Comparison of ENCODE assay signal across 20 cellular contexts in genomic region chr1:108758782-108759181, GRCh38. TPM values are rescaled to one million over a fixed set of nuclear protein-coding genes. Genes with fewer than 3 reads are reported as not detected.
DNase-seq lines count a peak whose midpoint lies in the region; FAIRE-seq and TF ChIP-seq lines count a peak whose summit lies in the region.
"Had no signal": no experiment of that assay in that cellular context is flagged by ENCODE, and none has a peak within 500 bp of the region (broad histone marks: within the 10 kb centered on the region; RNA-seq: fewer than 3 reads in every experiment).

No MANE protein-coding gene starts in this region.

- FAIRE-seq in TTC549 (lab: Jason Lieb, UNC), result peak; percentile 7
- FAIRE-seq: GM12891 had no signal

- H3K4me3 ChIP-seq in esophagus muscularis mucosa, result no peak overlapping the region
- H3K4me3 ChIP-seq: MG63, PC-9, SK-N-MC had no signal

- TF ChIP-seq EP300 in esophagus muscularis mucosa (IDR thresholded peaks at IDR 0.05), result no peak

- DNase-seq in NCI-H1694 (lab: John Stamatoyannopoulos, UW) (peak; percentile 19), foreskin melanocyte (peak; percentile 21), superior temporal gyrus (ENCODE audit: extremely low spot score) (peak; percentile 72), esophagus muscularis mucosa (ENCODE audit: extremely low spot score) (no peak), amygdala (lab: John Stamatoyannopoulos, UW) (no peak), cortex of kidney (lab: John Stamatoyannopoulos, UW) (no peak)
- DNase-seq: CD4-positive, CD25-positive, alpha-beta regulatory T cell; GOT3; Karpas-422; MG63; NCI-H1092; NCI-H146; NCI-H2107; NCI-H748 treated with DMSO at 0.1 percent for 48 hours; PC-9; T-helper 1 cell had no signal

- H3K27ac ChIP-seq in esophagus muscularis mucosa (replicated peaks in 1 of 4), result no peak overlapping the region
- H3K27ac ChIP-seq: PC-9, SK-N-MC had no signal

- peaks cover 25 to 86% (median 58%) of the 10 kb centered on the region in 4 donors for H3K36me3 ChIP-seq in esophagus muscularis mucosa

- H3K9me3 ChIP-seq in esophagus muscularis mucosa, result no peaks in the 10 kb centered on the region
- H3K9me3 ChIP-seq: MG63 had no signal

- no peaks in the 10 kb centered on the region for H3K27me3 ChIP-seq in esophagus muscularis mucosa
- H3K27me3 ChIP-seq: MG63 had no signal

- H3K4me1 ChIP-seq in esophagus muscularis mucosa, result peaks cover 0 to 6% (median 0%) of the 10 kb centered on the region in 4 donors

- TF ChIP-seq POLR2A in esophagus muscularis mucosa (IDR thresholded peaks at IDR 0.05; ENCODE audit: low read depth), result no peak

- intact Hi-C loops in esophagus muscularis mucosa (cut with DNase I), result no loop called here

- no peak for TF ChIP-seq CTCF in esophagus muscularis mucosa (IDR thresholded peaks at IDR 0.05)

RNA-seq across cellular contexts. Expression of gene STXBP3, which starts 12.3 kb away (rescaled TPM):
- total RNA-seq in esophagus muscularis mucosa, result 10 to 100 TPM; 54.8 to 67.7 (median 63.8) TPM

RNA-seq across cellular contexts. Expression of gene FNDC7, which starts 46.1 kb away (rescaled TPM):
- not detected for total RNA-seq in esophagus muscularis mucosa
- total RNA-seq: Right ventricle myocardium inferior had no signal

Comparison
In these comparisons a context has a peak if more than half of its experiments do, and no peak if none do; other contexts are left out.
1. DNase-seq: peak in NCI-H1694 (single experiment), foreskin melanocyte (single experiment) and superior temporal gyrus (single experiment); none in esophagus muscularis mucosa (single experiment), amygdala (0 of 56) and cortex of kidney (single experiment).